ENCODE assay signal across 16 cellular contexts in genomic region chr19:35216026-35216832, GRCh38. TPM values are rescaled to one million over a fixed set of nuclear protein-coding genes. Genes with fewer than 3 reads are reported as not detected.
DNase-seq lines count a peak whose midpoint lies in the region; ATAC-seq lines count a peak whose summit lies in the region.
"Had no signal": no experiment of that assay in that cellular context is flagged by ENCODE, and none has a peak within 500 bp of the region (broad histone marks: within the 10 kb centered on the region; RNA-seq: fewer than 3 reads in every experiment).

No MANE protein-coding gene starts in this region.

- peak overlapping the region; percentile 59 for H3K27ac Mint-ChIP-seq in activated T-cell treated with anti-CD3 and anti-CD28 coated beads, Interleukin-2, amount 50 U/mL, for 24 hours
- peak overlapping the region; percentile 85 to 98 (median 87) for H3K27ac Mint-ChIP-seq in IgD-negative memory B cell
- peak overlapping the region; percentile 41 for H3K27ac Mint-ChIP-seq in activated naive CD8-positive, alpha-beta T cell treated with anti-CD3 and anti-CD28 coated beads, Interleukin-2, amount 50 U/mL, for 24 hours
- peak overlapping the region; percentile 95 to 100 (median 100) for H3K27ac Mint-ChIP-seq in naive thymus-derived CD8-positive, alpha-beta T cell

- DNase-seq in activated T-cell treated with anti-CD3 and anti-CD28 coated beads, Interleukin-2, amount 50 U/mL, for 24 hours: no peak
- DNase-seq in activated T-cell treated with anti-CD3 and anti-CD28 coated beads for 4 hours (no peak), NCI-H446 (lab: John Stamatoyannopoulos, UW) (no peak), NCI-H1092 (lab: John Stamatoyannopoulos, UW) (no peak)
- no peak for DNase-seq in activated naive CD8-positive, alpha-beta T cell treated with anti-CD3 and anti-CD28 coated beads, Interleukin-2, amount 50 U/mL, for 24 hours
- peak in 1 of 10 donors; percentile 12 for DNase-seq in naive thymus-derived CD8-positive, alpha-beta T cell
- DNase-seq: activated gamma-delta T cell; mesenchymal stem cell; NCI-H2081; NK-92 treated with Interleukin-12 subunit alpha and Interleukin-12 subunit beta, amount 100 ng/mL, for 24 hours had no signal

- H3K4me1 Mint-ChIP-seq in activated T-cell treated with anti-CD3 and anti-CD28 coated beads, Interleukin-2, amount 50 U/mL, for 24 hours (ENCODE audit: low read depth): peaks cover 67% of the 10 kb centered on the region
- H3K4me1 Mint-ChIP-seq in IgD-negative memory B cell: peaks cover 27 to 48% (median 46%) of the 10 kb centered on the region in 3 donors
- H3K4me1 Mint-ChIP-seq in activated naive CD8-positive, alpha-beta T cell treated with anti-CD3 and anti-CD28 coated beads, Interleukin-2, amount 50 U/mL, for 24 hours: peaks cover 55% of the 10 kb centered on the region
- peaks cover 21 to 75% (median 65%) of the 10 kb centered on the region in 4 donors for H3K4me1 Mint-ChIP-seq in naive thymus-derived CD8-positive, alpha-beta T cell

- H3K27me3 Mint-ChIP-seq in activated T-cell treated with anti-CD3 and anti-CD28 coated beads, Interleukin-2, amount 50 U/mL, for 24 hours: no peaks in the 10 kb centered on the region
- H3K27me3 Mint-ChIP-seq in IgD-negative memory B cell: no peaks in the 10 kb centered on the region
- no peaks in the 10 kb centered on the region for H3K27me3 Mint-ChIP-seq in activated naive CD8-positive, alpha-beta T cell treated with anti-CD3 and anti-CD28 coated beads, Interleukin-2, amount 50 U/mL, for 24 hours
- H3K27me3 Mint-ChIP-seq in naive thymus-derived CD8-positive, alpha-beta T cell: peaks cover 0 to 2% (median 0%) of the 10 kb centered on the region in 5 donors

- POLR2A ChIA-PET in naive thymus-derived CD8-positive, alpha-beta T cell (lab: Charles Lee): interaction anchor here (0.7 to 14.6 kb wide), 12 partner anchors 9 to 202 kb away, joined by 4 to 234 read pairs (median 4); partner anchors contain the start of genes FXYD5 and FXYD7

- H3K9me3 Mint-ChIP-seq in activated T-cell treated with anti-CD3 and anti-CD28 coated beads, Interleukin-2, amount 50 U/mL, for 24 hours: peaks cover 13% of the 10 kb centered on the region
- peaks cover 0 to 6% (median 3%) of the 10 kb centered on the region in 3 donors for H3K9me3 Mint-ChIP-seq in IgD-negative memory B cell
- peaks cover 9% of the 10 kb centered on the region for H3K9me3 Mint-ChIP-seq in activated naive CD8-positive, alpha-beta T cell treated with anti-CD3 and anti-CD28 coated beads, Interleukin-2, amount 50 U/mL, for 24 hours
- peaks cover 0 to 11% (median 4%) of the 10 kb centered on the region in 9 donors for H3K9me3 Mint-ChIP-seq in naive thymus-derived CD8-positive, alpha-beta T cell

- H3K36me3 Mint-ChIP-seq in activated T-cell treated with anti-CD3 and anti-CD28 coated beads, Interleukin-2, amount 50 U/mL, for 24 hours (ENCODE audit: low read depth): no peaks in the 10 kb centered on the region
- H3K36me3 Mint-ChIP-seq in IgD-negative memory B cell: no peaks in the 10 kb centered on the region
- H3K36me3 Mint-ChIP-seq in activated naive CD8-positive, alpha-beta T cell treated with anti-CD3 and anti-CD28 coated beads, Interleukin-2, amount 50 U/mL, for 24 hours (ENCODE audit: low read depth): no peaks in the 10 kb centered on the region
- H3K36me3 Mint-ChIP-seq in naive thymus-derived CD8-positive, alpha-beta T cell: peaks cover 0 to 5% (median 2%) of the 10 kb centered on the region in 3 donors

- H3K4me3 Mint-ChIP-seq in activated T-cell treated with anti-CD3 and anti-CD28 coated beads, Interleukin-2, amount 50 U/mL, for 24 hours: no peak overlapping the region
- peak overlapping the region in 1 of 4 donors; percentile 65 for H3K4me3 Mint-ChIP-seq in IgD-negative memory B cell
- H3K4me3 Mint-ChIP-seq in activated naive CD8-positive, alpha-beta T cell treated with anti-CD3 and anti-CD28 coated beads, Interleukin-2, amount 50 U/mL, for 24 hours: no peak overlapping the region
- H3K4me3 Mint-ChIP-seq in naive thymus-derived CD8-positive, alpha-beta T cell: peak overlapping the region in 1 of 10 donors; percentile 15

- no peak for ATAC-seq in activated naive CD8-positive, alpha-beta T cell treated with anti-CD3 and anti-CD28 coated beads, Interleukin-2, amount 50 U/mL, for 24 hours
- no peak for ATAC-seq in naive thymus-derived CD8-positive, alpha-beta T cell
- no peak for ATAC-seq in GM21529 (IDR thresholded peaks at IDR 0.05; ENCODE audit: unreplicated experiment)

RNA-seq across cellular contexts. Expression of gene FAM187B, which starts 12.3 kb away (rescaled TPM):
- polyA plus RNA-seq in IgD-negative memory B cell: not detected
- not detected for total RNA-seq in naive thymus-derived CD8-positive, alpha-beta T cell
- polyA plus RNA-seq in naive thymus-derived CD8-positive, alpha-beta T cell: not detected
- total RNA-seq: Daoy, fibroblast of lung, SK-MEL-5, urinary bladder had no signal
- polyA plus RNA-seq: fibroblast of lung, urinary bladder had no signal

RNA-seq across cellular contexts. Expression of gene LSR, which starts 32.6 kb away (rescaled TPM):
- 49.1 TPM for polyA plus RNA-seq in IgD-negative memory B cell
- 10 to 100 TPM; 57.4 to 59.9 TPM for total RNA-seq in naive thymus-derived CD8-positive, alpha-beta T cell
- polyA plus RNA-seq in naive thymus-derived CD8-positive, alpha-beta T cell: 100 to 1,000 TPM in 1 of 3 donors, 10 to 100 TPM in 2; 36.7 to 106 (median 65.7) TPM

RNA-seq across cellular contexts. Expression of gene USF2, which starts 52.5 kb away (rescaled TPM):
- polyA plus RNA-seq in IgD-negative memory B cell: 11.5 TPM
- 100 to 1,000 TPM; 226 to 232 TPM for total RNA-seq in naive thymus-derived CD8-positive, alpha-beta T cell
- polyA plus RNA-seq in naive thymus-derived CD8-positive, alpha-beta T cell: 1 to 10 TPM; 4.5 to 6.9 (median 5.2) TPM

Comparison
In these comparisons a context has a peak if more than half of its experiments do, and no peak if none do; other contexts are left out.
1. H3K27ac Mint-ChIP-seq: peak in every context shown above with its lines; median percentile 100 in naive thymus-derived CD8-positive, alpha-beta T cell; 87 in IgD-negative memory B cell; 59 in activated T-cell treated with anti-CD3 and anti-CD28 coated beads, Interleukin-2, amount 50 U/mL, for 24 hours; 41 in activated naive CD8-positive, alpha-beta T cell treated with anti-CD3 and anti-CD28 coated beads, Interleukin-2, amount 50 U/mL, for 24 hours.